18 cellular contexts compared by ENCODE assay signal in the genomic region with DNA sequence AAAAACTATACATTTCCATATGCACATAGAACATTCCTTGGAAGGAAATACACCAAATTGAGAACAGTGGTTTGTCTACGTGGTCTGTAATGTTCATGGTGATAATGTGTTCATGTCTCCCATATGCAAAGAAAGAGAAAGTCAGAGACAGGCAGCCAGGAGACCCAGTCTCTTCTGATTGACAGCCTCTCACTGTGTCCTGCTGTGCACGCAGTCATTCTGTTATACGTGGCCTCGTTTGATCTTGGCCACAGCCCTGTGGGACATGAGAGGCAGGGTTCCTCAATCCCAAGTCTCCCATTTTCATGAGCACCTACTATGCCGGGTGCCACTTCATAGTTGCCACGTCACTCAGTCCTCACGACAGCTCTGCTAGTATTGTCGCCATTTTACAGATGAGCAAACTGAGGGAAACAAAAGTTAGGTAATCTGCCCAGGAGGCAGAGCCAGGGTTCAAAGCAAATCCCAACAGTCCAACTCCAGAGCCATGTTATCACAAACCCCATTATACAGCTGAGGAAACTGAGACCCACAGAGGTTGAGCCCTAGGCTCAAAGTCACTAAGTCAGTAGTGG. TPM values are rescaled to one million over a fixed set of nuclear protein-coding genes. Genes with fewer than 3 reads are reported as not detected.
DNase-seq lines count a peak whose midpoint lies in the region; ATAC-seq, FAIRE-seq and TF ChIP-seq lines count a peak whose summit lies in the region.
"Had no signal": no experiment of that assay in that cellular context is flagged by ENCODE, and none has a peak within 500 bp of the region (broad histone marks: within the 10 kb centered on the region; RNA-seq: fewer than 3 reads in every experiment).

No MANE protein-coding gene starts in this region.

- no peak overlapping the region for H4K8ac ChIP-seq in H1 (ENCODE audit: extremely low read depth, insufficient read depth, low read length)

- TF ChIP-seq RAD21 in H1 (IDR thresholded peaks at IDR 0.05 in 1 of 2, conservative IDR thresholded peaks at IDR 0.05 in 1 of 2; ENCODE audit: low read depth in 2 of 2, low read length in 2 of 2), result no peak

- H3K4me2 ChIP-seq in H1 (ENCODE audit: insufficient read depth in 1 of 2, low read depth in 2 of 2, low read length in 2 of 2), result no peak overlapping the region
- H3K4me2 ChIP-seq: GM23338 had no signal

- no peak overlapping the region for H3K56ac ChIP-seq in H1 (replicated peaks; ENCODE audit: insufficient read length, low read depth, low read length)

- no peaks in the 10 kb centered on the region for H3K9me3 ChIP-seq in HEK293 (ENCODE audit: control insufficient read depth, insufficient read depth, low read depth, low read length)
- no peaks in the 10 kb centered on the region for H3K9me3 ChIP-seq in H1 (ENCODE audit: insufficient read depth in 2 of 2, low read depth in 1 of 2, low read length in 1 of 2)
- H3K9me3 ChIP-seq in suprapubic skin, result no peaks in the 10 kb centered on the region
- H3K9me3 ChIP-seq: HAP-1 had no signal

- no peak overlapping the region for H3K4ac ChIP-seq in H1 (replicated peaks; ENCODE audit: insufficient read length, low read depth, low read length)

- TF ChIP-seq CTCF in HEK293 (tag by site-specific recombination; IDR thresholded peaks at IDR 0.05) (no peak), H1 (IDR thresholded peaks at IDR 0.05; ENCODE audit: control extremely low read depth in 1 of 3, insufficient read depth in 1 of 3, low read depth in 1 of 3, low read length in 3 of 3) (no peak), suprapubic skin (IDR thresholded peaks at IDR 0.05) (no peak)

- H2BK120ac ChIP-seq in H1 (replicated peaks; ENCODE audit: low read depth, low read length), result no peak overlapping the region

- 80% methylated on average over 8 of the region's 8 CpGs; no CpG with 5 or more reads in 1 of the 2 experiments for WGBS in H1 (ENCODE audit: extremely low coverage in 1 of 2, insufficient coverage in 1 of 2, insufficient read length in 1 of 2, insufficient replicate concordance in 2 of 2, low coverage in 1 of 2, low lambda C conversion rate in 2 of 2, missing lambda C conversion rate in 1 of 2), 2 experiments
- 81% methylated on average over 8 of the region's 8 CpGs for WGBS in suprapubic skin

- H3K27me3 ChIP-seq in H1 (replicated peaks in 1 of 4; ENCODE audit: control insufficient read depth in 3 of 4, extremely low read depth in 1 of 4, insufficient read depth in 3 of 4, low read length in 3 of 4), result peaks cover 0 to 5% (median 3%) of the 10 kb centered on the region in 4 experiments; a peak in 4 of 7 replicates
- H3K27me3 ChIP-seq in suprapubic skin, result peaks cover 9% of the 10 kb centered on the region

- FAIRE-seq in H1 (lab: Jason Lieb, UNC) (no peak), GM12892 (lab: Jason Lieb, UNC) (no peak)
- FAIRE-seq: GM19239, H54 had no signal

- H4K91ac ChIP-seq in H1 (replicated peaks; ENCODE audit: insufficient read length, low read length), result no peak overlapping the region

- no peak overlapping the region for H2BK5ac ChIP-seq in H1 (ENCODE audit: low read depth, low read length)

- no peak overlapping the region for H3K4me3 ChIP-seq in HEK293 (ENCODE audit: low read depth, low read length)
- H3K4me3 ChIP-seq in H1 (ENCODE audit: extremely low read depth in 1 of 4, insufficient read depth in 2 of 4, low read depth in 3 of 4, low read length in 4 of 4), result no peak overlapping the region
- H3K4me3 ChIP-seq in suprapubic skin, result no peak overlapping the region
- H3K4me3 ChIP-seq: GM23338, HAP-1 had no signal

- H4K20me1 ChIP-seq in H1 (replicated peaks in 1 of 2; ENCODE audit: control insufficient read depth in 1 of 2, insufficient read depth in 2 of 2, low read length in 2 of 2), result no peaks in the 10 kb centered on the region

- H3K79me1 ChIP-seq in H1 (ENCODE audit: low read depth, low read length), result no peaks in the 10 kb centered on the region

- CTCF ChIA-PET in HEK293 (lab: Yijun Ruan, JAX), result interaction anchor here (0.6 to 1.5 kb wide), 5 partner anchors 11 to 487 kb away, joined by 3 to 6 read pairs (median 3); no protein-coding TSS in a partner anchor
- CTCF ChIA-PET in HEK293T (lab: Yijun Ruan, JAX), result interaction anchor here (0.6 to 0.7 kb wide), 2 partner anchors 73 to 943 kb away, joined by 3 to 6 read pairs; no protein-coding TSS in a partner anchor
- CTCF ChIA-PET in H1 (lab: Charles Lee; ENCODE audit: partially characterized antibody), result interaction anchor here (0.7 to 28.0 kb wide), 18 partner anchors 8 to 537 kb away, joined by 3 to 401 read pairs (median 4); a partner anchor contains a TSS

- H3K23me2 ChIP-seq in H1 (ENCODE audit: low read depth, low read length), result no peaks in the 10 kb centered on the region

- no peak overlapping the region for H2AK5ac ChIP-seq in H1 (ENCODE audit: low read depth, low read length)

- H4K5ac ChIP-seq in H1 (ENCODE audit: insufficient read length, low read depth, low read length), result no peak overlapping the region

- no peak overlapping the region for H2BK15ac ChIP-seq in H1 (ENCODE audit: low read length)

- intact Hi-C loops in sciatic nerve (cut with DNase I), result loop anchor here (10.0 kb wide), 1 partner anchor 506 kb away; no protein-coding TSS in a partner anchor

- H2AFZ ChIP-seq in H1 (ENCODE audit: low read length), result no peak overlapping the region
- H2AFZ ChIP-seq: GM23338 had no signal

- TF ChIP-seq EP300 in H1 (IDR thresholded peaks at IDR 0.05; ENCODE audit: borderline replicate concordance in 1 of 2, low read depth in 2 of 2, low read length in 2 of 2) (no peak), suprapubic skin (IDR thresholded peaks at IDR 0.05) (no peak)

- DNase-seq in HEK293T (ENCODE audit: extremely low spot score) (no peak), H1 (ENCODE audit: low read depth in 1 of 2, low spot score in 2 of 2) (no peak), sciatic nerve (ENCODE audit: low spot score) (peak; percentile 26), suprapubic skin (ENCODE audit: low spot score in 2 of 2) (no peak), GM12892 (ENCODE audit: insufficient read length) (no peak)
- no peak for DNase-seq in activated CD8-positive, alpha-beta memory T cell treated with anti-CD3 and anti-CD28 coated beads for 24 hours
- DNase-seq: C1 segment of cervical spinal cord; Calu3; CD4-positive, alpha-beta memory T cell; COR-L47; DMS53; DMS79 treated with DMSO at 0.1 percent for 48 hours; GF-D8 had no signal

- POLR2A ChIA-PET in HEK293 (lab: Yijun Ruan, JAX) (no interaction called here), HEK293T (lab: Yijun Ruan, JAX) (no interaction called here), H1 (lab: Charles Lee; ENCODE audit: partially characterized antibody) (no interaction called here)

- H3K4me1 ChIP-seq in HEK293 (ENCODE audit: control insufficient read depth, insufficient read depth, low read length), result no peaks in the 10 kb centered on the region
- H3K4me1 ChIP-seq in H1 (replicated peaks in 1 of 4; ENCODE audit: control insufficient read depth in 3 of 4, insufficient read depth in 4 of 4, low read length in 3 of 4), result peaks cover 0 to 3% (median 0%) of the 10 kb centered on the region in 4 experiments; a peak in 1 of 7 replicates
- no peaks in the 10 kb centered on the region for H3K4me1 ChIP-seq in suprapubic skin
- H3K4me1 ChIP-seq: HAP-1 had no signal

- no peak overlapping the region for H3K9ac ChIP-seq in H1 (replicated peaks in 1 of 4; ENCODE audit: extremely low read depth in 1 of 4, low read depth in 3 of 4, low read length in 3 of 4)

- TF ChIP-seq POLR2A in H1 (IDR thresholded peaks at IDR 0.05; ENCODE audit: control extremely low read depth in 1 of 2, low read depth in 2 of 2, low read length in 2 of 2) (no peak), suprapubic skin (IDR thresholded peaks at IDR 0.05) (no peak), GM12892 (IDR thresholded peaks at IDR 0.05; ENCODE audit: low read depth, low read length) (no peak)

- H3K14ac ChIP-seq in H1 (ENCODE audit: insufficient read length), result no peak overlapping the region

- H3K27ac ChIP-seq in HEK293 (ENCODE audit: extremely low read depth, low read depth, low read length) (no peak overlapping the region), H1 (ENCODE audit: low read depth, low read length) (no peak overlapping the region), suprapubic skin (no peak overlapping the region)

- ATAC-seq in sciatic nerve, result no peak
- ATAC-seq: GM23338 had no signal

- no peak overlapping the region for H3K23ac ChIP-seq in H1 (ENCODE audit: insufficient read length)

- no peak overlapping the region for H2BK12ac ChIP-seq in H1 (ENCODE audit: low read depth, low read length)

- H2BK20ac ChIP-seq in H1 (ENCODE audit: low read length), result no peak overlapping the region

- no peak overlapping the region for H3K18ac ChIP-seq in H1 (ENCODE audit: extremely low read depth, low read length)

- no peaks in the 10 kb centered on the region for H3K36me3 ChIP-seq in HEK293 (ENCODE audit: control insufficient read depth in 2 of 2, insufficient read depth in 1 of 2, low read length in 2 of 2)
- H3K36me3 ChIP-seq in H1 (ENCODE audit: control insufficient read depth in 2 of 4, insufficient read depth in 4 of 4, low read length in 3 of 4), result no peaks in the 10 kb centered on the region
- no peaks in the 10 kb centered on the region for H3K36me3 ChIP-seq in suprapubic skin
- H3K36me3 ChIP-seq: HAP-1 had no signal

- no peaks in the 10 kb centered on the region for H3K79me2 ChIP-seq in H1 (ENCODE audit: control insufficient read depth in 1 of 2, insufficient read depth in 2 of 2, low read length in 2 of 2)

TF ChIP-seq in HEK293, 187 proteins besides CTCF, POLR2A, EP300 and RAD21 (continues in another document):
- peak; percentile 49 for TF ChIP-seq ZIC2 (tag by site-specific recombination; IDR thresholded peaks at IDR 0.05)
- no peak for TF ChIP-seq ZNF837 (tag by site-specific recombination; IDR thresholded peaks at IDR 0.05)

TF ChIP-seq in HEK293T, 16 proteins besides CTCF, POLR2A, EP300 and RAD21 (continues in another document):
- TF ChIP-seq CTBP1 (IDR thresholded peaks at IDR 0.05; ENCODE audit: borderline replicate concordance), result no peak

TF ChIP-seq in H1, 55 proteins besides CTCF, POLR2A, EP300 and RAD21:
- peak; percentile 46; the same call in 1 of the 2 replicates for TF ChIP-seq KDM1A (IDR thresholded peaks at IDR 0.05; ENCODE audit: borderline replicate concordance, low read length)
- no peak for TF ChIP-seq POU5F1 (IDR thresholded peaks at IDR 0.05; ENCODE audit: low read depth, low read length)
- TF ChIP-seq RNF2 (IDR thresholded peaks at IDR 0.05; ENCODE audit: borderline replicate concordance, low read depth, low read length, missing control alignments, poor library complexity, severe bottlenecking), result no peak
TF ChIP-seq in H1: peak in this region for 1.

RNA-seq across cellular contexts. Expression of a gene that starts 7.9 kb away (rescaled TPM):
- total RNA-seq in H1 (2021; fragmentation: NEBNext Ultra II Directional; extraction: Animal tissue kit (Norgen Biotek cat#: 25700)), result 1.9 and 2.0 TPM in 2 replicates
- polyA plus RNA-seq in H1 (2011; rRNA removed), result 4.9 and 6.3 TPM in 2 replicates
- polyA plus RNA-seq in H1 (2011; cell fraction: cytosol; rRNA removed), result 3.3 TPM
- polyA plus RNA-seq in H1 (2011; cell fraction: nucleus; rRNA removed), result 7.7 TPM
- 1.9 to 4.6 TPM (median 3.2 TPM) in 4 replicates for polyA plus RNA-seq in H1 (2012, experiment 1 of 2)
- 1.8 TPM for polyA plus RNA-seq in H1 (2012, experiment 2 of 2)
- polyA plus RNA-seq in H1 (2013, experiment 1 of 2), result 1.3 TPM
- polyA plus RNA-seq in H1 (2013, experiment 2 of 2), result 1.4 TPM
- 7.2 and 10.5 TPM in 2 replicates for polyA minus RNA-seq in H1 (2011; rRNA and poly(A)+ RNA removed)
- polyA minus RNA-seq in H1 (2011; cell fraction: cytosol; rRNA and poly(A)+ RNA removed), result 2.6 TPM
- polyA minus RNA-seq in H1 (2011; cell fraction: nucleus; rRNA and poly(A)+ RNA removed), result 6.9 TPM
- total RNA-seq in sciatic nerve (20.1 TPM), suprapubic skin (1 to 10 TPM in 3 of 4 donors, under 1 TPM in 1; 0.72 to 4.1 (median 2.2) TPM)
- polyA plus RNA-seq in GM12892 (2012; ENCODE audit: missing spikeins), result 0.23 TPM
